ENCODE assay signal across 1 cellular context in genomic region chr10:61140765-61141392, GRCh38.
TF ChIP-seq lines count a peak whose summit lies in the region.

No MANE protein-coding gene starts in this region.

TF ChIP-seq in HCT116, 20 proteins besides CTCF, POLR2A, EP300 and RAD21 (continued from another document):
- TF ChIP-seq ZBTB33 (IDR thresholded peaks at IDR 0.05; ENCODE audit: extremely low read depth, insufficient replicate concordance, low read length), result no peak
- TF ChIP-seq ZFX (IDR thresholded peaks at IDR 0.05), result no peak
- no peak for TF ChIP-seq TCF7L2 (IDR thresholded peaks at IDR 0.05; ENCODE audit: borderline replicate concordance, extremely low read depth, insufficient read depth, insufficient read length)
- TF ChIP-seq JUND (IDR thresholded peaks at IDR 0.05), result no peak
- TF ChIP-seq EZH2phosphoT487 (IDR thresholded peaks at IDR 0.05; ENCODE audit: borderline replicate concordance), result no peak
- no peak for TF ChIP-seq ATF3 (IDR thresholded peaks at IDR 0.05)
- TF ChIP-seq ELF1 (IDR thresholded peaks at IDR 0.05; ENCODE audit: borderline replicate concordance, low read depth), result no peak
- TF ChIP-seq CBX3 (IDR thresholded peaks at IDR 0.05; ENCODE audit: low read depth), result no peak
- no peak for TF ChIP-seq POLR2AphosphoS5 (IDR thresholded peaks at IDR 0.05; ENCODE audit: low read depth, low read length)
- no peak for TF ChIP-seq SIN3A (IDR thresholded peaks at IDR 0.05; ENCODE audit: low read depth)
- no peak for TF ChIP-seq SP1 (IDR thresholded peaks at IDR 0.05; ENCODE audit: low read depth)
TF ChIP-seq in HCT116: peak in this region for 0.
